In genomic region chr5:1669276-1670155, GRCh38 we compare ENCODE assay signal across 14 cellular contexts.
"Had no signal": no experiment of that assay in that cellular context is flagged by ENCODE, and none has a peak within 500 bp of the region (broad histone marks: within the 10 kb centered on the region; RNA-seq: fewer than 3 reads in every experiment).

No MANE protein-coding gene starts in this region.

- H3K27ac Mint-ChIP-seq: activated CD8-positive, alpha-beta memory T cell treated with anti-CD3 and anti-CD28 coated beads, Interleukin-2, amount 10 ng/mL, durations not matched to agents 7 days and 5 days; activated T-cell treated with anti-CD3 and anti-CD28 coated beads, Interleukin-2, amount 50 U/mL, for 24 hours had no signal

- H3K4me3 Mint-ChIP-seq: activated CD8-positive, alpha-beta memory T cell treated with anti-CD3 and anti-CD28 coated beads, Interleukin-2, amount 10 ng/mL, durations not matched to agents 7 days and 5 days; activated T-cell treated with anti-CD3 and anti-CD28 coated beads, Interleukin-2, amount 50 U/mL, for 24 hours had no signal

- H3K36me3 ChIP-seq: heart left ventricle, left lung, suprapubic skin, upper lobe of left lung had no signal

- H3K9me3 ChIP-seq: left lung, suprapubic skin, upper lobe of left lung had no signal

- DNase-seq: activated CD4-positive, alpha-beta T cell treated with anti-CD3 and anti-CD28 coated beads for 1 hour; activated CD4-positive, alpha-beta T cell treated with anti-CD3 and anti-CD28 coated beads, Interleukin-2, amount 50 U/mL, for 48 hours; activated CD8-positive, alpha-beta memory T cell treated with anti-CD3 and anti-CD28 coated beads, Interleukin-2, amount 10 ng/mL, durations not matched to agents 7 days and 5 days; activated effector memory CD4-positive, alpha-beta T cell treated with anti-CD3 and anti-CD28 coated beads, Interleukin-2, amount 50 U/mL, for 16 hours; left lung; stimulated activated CD4-positive, alpha-beta T cell treated with anti-CD3 and anti-CD28 coated beads, Interleukin-4, amount 100 ng/mL, for 1 hour; stimulated activated CD8-positive, alpha-beta memory T cell treated with anti-CD3 and anti-CD28 coated beads, Interleukin-4, amount 100 ng/mL, for 48 hours; stimulated activated naive CD8-positive, alpha-beta T cell treated with anti-CD3 and anti-CD28 coated beads, Interleukin-15, Interleukin-2, amounts not matched to agents 100 U/mL and 50 U/mL, for 24 hours; SW 1271; T1000 had no signal

- ATAC-seq: activated CD8-positive, alpha-beta memory T cell treated with anti-CD3 and anti-CD28 coated beads, Interleukin-2, amount 10 ng/mL, durations not matched to agents 7 days and 5 days; left lung; stimulated activated naive CD8-positive, alpha-beta T cell treated with anti-CD3 and anti-CD28 coated beads, Interleukin-15, Interleukin-2, amounts not matched to agents 100 U/mL and 50 U/mL, for 24 hours had no signal

- H3K27ac ChIP-seq: heart left ventricle, left lung, suprapubic skin, upper lobe of left lung had no signal

- H3K36me3 Mint-ChIP-seq: activated CD8-positive, alpha-beta memory T cell treated with anti-CD3 and anti-CD28 coated beads, Interleukin-2, amount 10 ng/mL, durations not matched to agents 7 days and 5 days had no signal

- H3K9me3 Mint-ChIP-seq: activated T-cell treated with anti-CD3 and anti-CD28 coated beads, Interleukin-2, amount 50 U/mL, for 24 hours had no signal

- H3K4me3 ChIP-seq: heart left ventricle, left lung, suprapubic skin, upper lobe of left lung had no signal

- H3K4me1 ChIP-seq: left lung had no signal
